Comparison of ENCODE assay signal across 37 cellular contexts in genomic region chr3:32619395-32619794, GRCh38.
"Had no signal": no experiment of that assay in that cellular context is flagged by ENCODE, and none has a peak within 500 bp of the region (broad histone marks: within the 10 kb centered on the region; RNA-seq: fewer than 3 reads in every experiment).

No MANE protein-coding gene starts in this region.

- ATAC-seq: activated CD8-positive, alpha-beta memory T cell treated with anti-CD3 and anti-CD28 coated beads, Interleukin-2, amount 10 ng/mL, durations not matched to agents 7 days and 5 days; activated CD8-positive, alpha-beta T cell treated with anti-CD3 and anti-CD28 coated beads, Interleukin-2, amount 10 ng/mL, durations not matched to agents 7 days and 5 days; activated naive CD8-positive, alpha-beta T cell treated with anti-CD3 and anti-CD28 coated beads, Interleukin-2, amount 50 U/mL, for 24 hours; activated T-cell treated with anti-CD3 and anti-CD28 coated beads, Interleukin-2, amount 50 U/mL, for 4 hours had no signal

- H3K27me3 ChIP-seq: ascending aorta, cardiac muscle cell had no signal

- H3K4me3 Mint-ChIP-seq: activated B cell treated with CpG ODN at 0.5 μM for 24 hours; activated CD4-positive, alpha-beta memory T cell treated with anti-CD3 and anti-CD28 coated beads for 36 hours; activated CD4-positive, alpha-beta T cell treated with anti-CD3 and anti-CD28 coated beads, Interleukin-2, amount 10 ng/mL, durations not matched to agents 24 days and 14 days; activated CD8-positive, alpha-beta memory T cell treated with anti-CD3 and anti-CD28 coated beads, Interleukin-2, amount 10 ng/mL, durations not matched to agents 7 days and 5 days; activated CD8-positive, alpha-beta T cell treated with anti-CD3 and anti-CD28 coated beads, Interleukin-2, amount 10 ng/mL, durations not matched to agents 7 days and 5 days; activated naive CD4-positive, alpha-beta T cell treated with anti-CD3 and anti-CD28 coated beads, Interleukin-2, amount 10 ng/mL, durations not matched to agents 7 days and 5 days; activated naive CD4-positive, alpha-beta T cell treated with anti-CD3 and anti-CD28 coated beads, Interleukin-2, amount 50 U/mL, for 24 hours; activated naive CD8-positive, alpha-beta T cell; activated naive CD8-positive, alpha-beta T cell treated with anti-CD3 and anti-CD28 coated beads, Interleukin-2, amount 10 ng/mL, durations not matched to agents 7 days and 5 days; activated naive CD8-positive, alpha-beta T cell treated with anti-CD3 and anti-CD28 coated beads, Interleukin-2, amount 50 U/mL, for 24 hours; activated T-cell treated with anti-CD3 and anti-CD28 coated beads, Interleukin-2, amount 50 U/mL, for 4 hours; brain; central memory CD8-positive, alpha-beta T cell; T-helper 1 cell treated with Interleukin-12 subunit alpha and Interleukin-12 subunit beta and Interleukin-4 antibody, amounts not matched to agents 30 μg/mL and 1 μg/mL, for 36 hours; T-helper 2 cell treated with Interferon-gamma antibody and Interleukin-4, amounts not matched to agents 5 μg/mL and 100 μg/mL, for 36 hours had no signal

- H3K36me3 Mint-ChIP-seq: activated CD4-positive, alpha-beta memory T cell treated with anti-CD3 and anti-CD28 coated beads for 36 hours; activated CD8-positive, alpha-beta memory T cell treated with anti-CD3 and anti-CD28 coated beads, Interleukin-2, amount 10 ng/mL, durations not matched to agents 7 days and 5 days; activated naive CD4-positive, alpha-beta T cell treated with anti-CD3 and anti-CD28 coated beads, Interleukin-2, amount 10 ng/mL, durations not matched to agents 7 days and 5 days; activated naive CD8-positive, alpha-beta T cell treated with anti-CD3 and anti-CD28 coated beads, Interleukin-2, amount 10 ng/mL, durations not matched to agents 7 days and 5 days; brain had no signal

- DNase-seq: activated B cell treated with CpG ODN at 0.5 μM for 24 hours; activated CD4-positive, alpha-beta memory T cell treated with anti-CD3 and anti-CD28 coated beads for 36 hours; activated CD4-positive, alpha-beta T cell treated with anti-CD3 and anti-CD28 coated beads for 4 hours; activated CD4-positive, alpha-beta T cell treated with anti-CD3 and anti-CD28 coated beads, Interleukin-2, amount 10 ng/mL, durations not matched to agents 24 days and 14 days; activated CD4-positive, alpha-beta T cell treated with anti-CD3 and anti-CD28 coated beads, Interleukin-2, amount 50 U/mL, for 1 hour; activated CD4-positive, alpha-beta T cell treated with anti-CD3 and anti-CD28 coated beads, Interleukin-2, amount 50 U/mL, for 4 hours; activated CD4-positive, CD25-positive, alpha-beta regulatory T cell treated with anti-CD3 and anti-CD28 coated beads, Interleukin-2, amount 50 U/mL, for 72 hours; activated CD8-positive, alpha-beta memory T cell treated with anti-CD3 and anti-CD28 coated beads for 24 hours; activated CD8-positive, alpha-beta memory T cell treated with anti-CD3 and anti-CD28 coated beads, Interleukin-2, amount 10 ng/mL, durations not matched to agents 7 days and 5 days; activated CD8-positive, alpha-beta memory T cell treated with anti-CD3 and anti-CD28 coated beads, Interleukin-2, amount 50 U/mL, for 48 hours; activated CD8-positive, alpha-beta T cell treated with anti-CD3 and anti-CD28 coated beads, Interleukin-2, amount 10 ng/mL, durations not matched to agents 7 days and 5 days; activated effector memory CD4-positive, alpha-beta T cell treated with Interleukin-2 at 50 U/mL for 16 hours; activated gamma-delta T cell; activated naive CD4-positive, alpha-beta T cell treated with anti-CD3 and anti-CD28 coated beads, Interleukin-2, amount 10 ng/mL, durations not matched to agents 7 days and 5 days; activated naive CD4-positive, alpha-beta T cell treated with Interleukin-2 at 50 U/mL for 16 hours; activated naive CD8-positive, alpha-beta T cell treated with anti-CD3 and anti-CD28 coated beads, Interleukin-2, amount 10 ng/mL, durations not matched to agents 7 days and 5 days; activated naive CD8-positive, alpha-beta T cell treated with anti-CD3 and anti-CD28 coated beads, Interleukin-2, amount 50 U/mL, for 24 hours; activated T-cell treated with anti-CD3 and anti-CD28 coated beads, Interleukin-2, amount 50 U/mL, for 1 hour; activated T-cell treated with anti-CD3 and anti-CD28 coated beads, Interleukin-2, amount 50 U/mL, for 4 hours; amygdala; anterior cingulate cortex; caudate nucleus; cerebellar nuclear complex; T-helper 1 cell; T-helper 2 cell; T-helper 9 cell had no signal

- H3K9me3 Mint-ChIP-seq: activated CD4-positive, alpha-beta T cell treated with anti-CD3 and anti-CD28 coated beads, Interleukin-2, amount 10 ng/mL, durations not matched to agents 24 days and 14 days; activated naive CD8-positive, alpha-beta T cell treated with anti-CD3 and anti-CD28 coated beads, Interleukin-2, amount 10 ng/mL, durations not matched to agents 7 days and 5 days; activated T-helper 2 cell treated with anti-CD3 and anti-CD28 coated beads, Interferon-gamma antibody, Interleukin-2, Interleukin-4, amounts not matched to agents 10 μg/mL and 5 μg/mL and 100 μg/mL, durations not matched to agents 14 hours and 24 hours and 36 hours had no signal

- H3K27me3 Mint-ChIP-seq: activated CD4-positive, alpha-beta memory T cell treated with anti-CD3 and anti-CD28 coated beads for 36 hours; activated naive CD8-positive, alpha-beta T cell; activated naive CD8-positive, alpha-beta T cell treated with anti-CD3 and anti-CD28 coated beads, Interleukin-2, amount 50 U/mL, for 24 hours had no signal

- H3K4me1 Mint-ChIP-seq: activated B cell treated with CpG ODN at 0.5 μM for 24 hours; activated CD4-positive, alpha-beta T cell treated with anti-CD3 and anti-CD28 coated beads, Interleukin-2, amount 10 ng/mL, durations not matched to agents 24 days and 14 days; activated CD8-positive, alpha-beta memory T cell treated with anti-CD3 and anti-CD28 coated beads, Interleukin-2, amount 10 ng/mL, durations not matched to agents 7 days and 5 days; activated naive CD4-positive, alpha-beta T cell treated with anti-CD3 and anti-CD28 coated beads, Interleukin-2, amount 10 ng/mL, durations not matched to agents 7 days and 5 days; activated naive CD4-positive, alpha-beta T cell treated with anti-CD3 and anti-CD28 coated beads, Interleukin-2, amount 50 U/mL, for 24 hours; activated naive CD8-positive, alpha-beta T cell treated with anti-CD3 and anti-CD28 coated beads, Interleukin-2, amount 10 ng/mL, durations not matched to agents 7 days and 5 days; activated naive CD8-positive, alpha-beta T cell treated with anti-CD3 and anti-CD28 coated beads, Interleukin-2, amount 50 U/mL, for 24 hours; brain; central memory CD8-positive, alpha-beta T cell had no signal

- H3K27ac ChIP-seq: ascending aorta, cardiac muscle cell, VCaP had no signal

- H3K27ac Mint-ChIP-seq: activated B cell treated with CpG ODN at 0.5 μM for 24 hours; activated CD4-positive, alpha-beta memory T cell treated with anti-CD3 and anti-CD28 coated beads for 36 hours; activated CD4-positive, alpha-beta T cell treated with anti-CD3 and anti-CD28 coated beads, Interleukin-2, amount 10 ng/mL, durations not matched to agents 24 days and 14 days; activated CD8-positive, alpha-beta memory T cell treated with anti-CD3 and anti-CD28 coated beads, Interleukin-2, amount 10 ng/mL, durations not matched to agents 7 days and 5 days; activated CD8-positive, alpha-beta T cell treated with anti-CD3 and anti-CD28 coated beads, Interleukin-2, amount 10 ng/mL, durations not matched to agents 7 days and 5 days; activated naive CD4-positive, alpha-beta T cell treated with anti-CD3 and anti-CD28 coated beads, Interleukin-2, amount 10 ng/mL, durations not matched to agents 7 days and 5 days; activated naive CD4-positive, alpha-beta T cell treated with anti-CD3 and anti-CD28 coated beads, Interleukin-2, amount 50 U/mL, for 24 hours; activated naive CD8-positive, alpha-beta T cell; activated naive CD8-positive, alpha-beta T cell treated with anti-CD3 and anti-CD28 coated beads, Interleukin-2, amount 10 ng/mL, durations not matched to agents 7 days and 5 days; activated naive CD8-positive, alpha-beta T cell treated with anti-CD3 and anti-CD28 coated beads, Interleukin-2, amount 50 U/mL, for 24 hours; activated T-helper 2 cell treated with anti-CD3 and anti-CD28 coated beads, Interferon-gamma antibody, Interleukin-2, Interleukin-4, amounts not matched to agents 10 μg/mL and 5 μg/mL and 100 μg/mL, durations not matched to agents 14 hours and 24 hours and 36 hours; brain; T-helper 1 cell treated with Interleukin-12 subunit alpha and Interleukin-12 subunit beta and Interleukin-4 antibody, amounts not matched to agents 30 μg/mL and 1 μg/mL, for 36 hours; T-helper 2 cell treated with Interferon-gamma antibody and Interleukin-4, amounts not matched to agents 5 μg/mL and 100 μg/mL, for 36 hours had no signal

- H3K4me3 ChIP-seq: ascending aorta, cardiac muscle cell had no signal

- H3K36me3 ChIP-seq: ascending aorta, cardiac muscle cell had no signal

- FAIRE-seq: bronchial epithelial cell had no signal
